9 cellular contexts compared by ENCODE assay signal in the genomic region with DNA sequence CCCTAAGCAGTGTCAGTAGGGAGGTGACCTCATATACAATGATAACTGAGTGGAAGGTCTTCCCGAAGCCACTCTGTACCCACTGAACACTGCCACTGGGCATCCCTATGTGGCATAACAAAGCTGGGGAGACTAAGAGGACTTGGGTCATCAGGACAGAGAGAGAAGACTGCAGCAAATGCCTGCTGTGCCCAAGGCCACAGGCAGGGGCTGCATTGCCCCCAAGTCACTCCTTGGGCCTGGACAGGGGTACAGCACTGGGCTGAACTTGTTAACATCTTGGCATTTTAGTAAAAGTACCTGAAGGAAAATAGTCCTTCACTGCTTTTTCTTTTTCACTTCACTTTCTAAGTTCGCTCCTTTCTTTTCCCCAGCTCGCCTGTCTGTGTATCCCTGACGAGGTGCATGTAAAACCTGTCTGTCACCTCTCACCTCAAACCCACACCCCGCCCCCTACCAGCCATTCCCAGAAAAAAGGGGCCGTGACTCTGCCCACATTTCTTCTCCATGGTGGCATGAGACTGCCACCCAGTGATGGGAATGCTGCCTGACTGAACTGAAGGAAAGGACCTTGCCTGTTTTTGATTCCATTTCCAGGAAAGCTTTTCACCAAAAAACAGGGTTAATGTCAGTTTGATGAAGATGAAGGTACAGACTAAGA.
A peak's percentile ranks its signal among the peaks of the same experiment; 100 is the strongest.
DNase-seq lines count a peak whose midpoint lies in the region; ATAC-seq and TF ChIP-seq lines count a peak whose summit lies in the region.
"Had no signal": no experiment of that assay in that cellular context is flagged by ENCODE, and none has a peak within 500 bp of the region (broad histone marks: within the 10 kb centered on the region; RNA-seq: fewer than 3 reads in every experiment).

No MANE protein-coding gene starts in this region.

- ATAC-seq in HG03108 (IDR thresholded peaks at IDR 0.05; ENCODE audit: unreplicated experiment) (no peak), sciatic nerve (no peak)

- no peak overlapping the region for H3K4me3 ChIP-seq in ascending aorta
- no peak overlapping the region for H3K4me3 ChIP-seq in effector memory CD4-positive, alpha-beta T cell (ENCODE audit: insufficient read depth, low read depth, low read length, poor library complexity, severe bottlenecking)

- no peaks in the 10 kb centered on the region for H3K36me3 Mint-ChIP-seq in HFFc6 (ENCODE audit: low read depth)
- H3K36me3 Mint-ChIP-seq: activated naive CD8-positive, alpha-beta T cell treated with anti-CD3 and anti-CD28 coated beads, Interleukin-2, amount 10 ng/mL, durations not matched to agents 7 days and 5 days had no signal

- no peaks in the 10 kb centered on the region for H3K9me3 ChIP-seq in ascending aorta
- H3K9me3 ChIP-seq in effector memory CD4-positive, alpha-beta T cell (ENCODE audit: control insufficient read depth, low read length) = no peaks in the 10 kb centered on the region

- H3K4me3 Mint-ChIP-seq in HFFc6 = peak overlapping the region; percentile 24; the same call in 1 of the 2 replicates
- H3K4me3 Mint-ChIP-seq: activated naive CD8-positive, alpha-beta T cell treated with anti-CD3 and anti-CD28 coated beads, Interleukin-2, amount 10 ng/mL, durations not matched to agents 7 days and 5 days had no signal

- intact Hi-C loops in ascending aorta (cut with DNase I) = loop anchor here (1.0 to 5.0 kb wide), 7 partner anchors 35 to 437 kb away; a partner anchor contains a TSS
- intact Hi-C loops in posterior vena cava (cut with DNase I) = no loop called here
- intact Hi-C loops in sciatic nerve (cut with DNase I) = no loop called here

- TF ChIP-seq CTCF in HFFc6 (IDR thresholded peaks at IDR 0.05) (peak; percentile 79), ascending aorta (IDR thresholded peaks at IDR 0.05) (peak; percentile 49 to 77 (median 65))

- H3K27ac Mint-ChIP-seq in HFFc6 = no peak overlapping the region; the same call in 1 of the 2 replicates
- H3K27ac Mint-ChIP-seq: activated naive CD8-positive, alpha-beta T cell treated with anti-CD3 and anti-CD28 coated beads, Interleukin-2, amount 10 ng/mL, durations not matched to agents 7 days and 5 days had no signal

- peaks cover 26% of the 10 kb centered on the region for H3K27me3 Mint-ChIP-seq in HFFc6 (ENCODE audit: insufficient read depth)
- H3K27me3 Mint-ChIP-seq: activated naive CD8-positive, alpha-beta T cell treated with anti-CD3 and anti-CD28 coated beads, Interleukin-2, amount 10 ng/mL, durations not matched to agents 7 days and 5 days had no signal

- peak; percentile 47 for DNase-seq in AG08396 (ENCODE audit: low spot score)
- DNase-seq in HFFc6 = peak; percentile 45
- peak in 1 of 2 donors; percentile 73 for DNase-seq in ascending aorta (ENCODE audit: low spot score in 2 of 2)
- DNase-seq in iPS-NIHi7 (ENCODE audit: extremely low spot score) = peak; percentile 88
- no peak for DNase-seq in posterior vena cava (ENCODE audit: low spot score)
- DNase-seq in sciatic nerve (ENCODE audit: low spot score) = no peak
- DNase-seq in effector memory CD4-positive, alpha-beta T cell = no peak
- DNase-seq: activated naive CD8-positive, alpha-beta T cell treated with anti-CD3 and anti-CD28 coated beads, Interleukin-2, amount 10 ng/mL, durations not matched to agents 7 days and 5 days had no signal

- no peaks in the 10 kb centered on the region for H3K27me3 ChIP-seq in ascending aorta
- no peaks in the 10 kb centered on the region for H3K27me3 ChIP-seq in effector memory CD4-positive, alpha-beta T cell (replicated peaks; ENCODE audit: control insufficient read depth, insufficient read depth, low read length, poor library complexity, severe bottlenecking)

- no peaks in the 10 kb centered on the region for H3K9me3 Mint-ChIP-seq in HFFc6
- H3K9me3 Mint-ChIP-seq: activated naive CD8-positive, alpha-beta T cell treated with anti-CD3 and anti-CD28 coated beads, Interleukin-2, amount 10 ng/mL, durations not matched to agents 7 days and 5 days had no signal

- H3K4me1 ChIP-seq in ascending aorta = no peaks in the 10 kb centered on the region
- H3K4me1 ChIP-seq in effector memory CD4-positive, alpha-beta T cell (ENCODE audit: control insufficient read depth, insufficient read depth, low read length, poor library complexity, severe bottlenecking) = no peaks in the 10 kb centered on the region

- H3K36me3 ChIP-seq in ascending aorta = no peaks in the 10 kb centered on the region
- H3K36me3 ChIP-seq in effector memory CD4-positive, alpha-beta T cell (ENCODE audit: control insufficient read depth, insufficient read depth, low read length) = no peaks in the 10 kb centered on the region

- peaks cover 10% of the 10 kb centered on the region for H3K4me1 Mint-ChIP-seq in HFFc6 (ENCODE audit: low read depth)

- H3K27ac ChIP-seq in ascending aorta = no peak overlapping the region
- no peak overlapping the region for H3K27ac ChIP-seq in effector memory CD4-positive, alpha-beta T cell (ENCODE audit: insufficient read depth, low read length, poor library complexity, severe bottlenecking)

Comparison
In these comparisons a context has a peak if more than half of its experiments do, and no peak if none do; other contexts are left out.
1. DNase-seq: peak in AG08396 (single experiment), HFFc6 (single experiment) and iPS-NIHi7 (single experiment); none in posterior vena cava (single experiment), sciatic nerve (single experiment) and effector memory CD4-positive, alpha-beta T cell (0 of 3).